In the genomic region with DNA sequence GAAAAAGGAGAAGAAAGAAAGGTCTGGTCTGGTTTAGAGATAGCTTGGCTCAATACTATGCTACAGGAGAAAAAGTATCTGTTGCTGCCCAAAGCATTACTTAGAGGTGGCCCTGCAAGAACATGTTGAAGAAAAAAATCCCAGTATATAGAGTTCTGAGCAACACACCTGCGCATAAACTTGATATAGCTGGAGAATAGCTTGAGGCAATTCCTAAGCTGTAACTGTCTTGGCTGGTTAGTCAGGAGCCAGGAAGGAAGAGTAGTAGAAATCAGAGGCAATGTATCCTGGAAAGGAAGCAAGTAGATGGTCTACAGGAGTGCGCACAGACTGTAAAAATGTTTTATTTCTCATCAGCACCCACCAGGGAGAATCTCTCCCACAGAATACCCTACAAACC, we compare ENCODE assay signal across 8 cellular contexts.
"Had no signal": no experiment of that assay in that cellular context is flagged by ENCODE, and none has a peak within 500 bp of the region (broad histone marks: within the 10 kb centered on the region; RNA-seq: fewer than 3 reads in every experiment).

No MANE protein-coding gene starts in this region.

- ATAC-seq: GM12878 had no signal

- DNase-seq: GDM1, GF-D8 had no signal

- FAIRE-seq: G401.6, GM12878, GM12891, GM12892, GM18507, GM19239 had no signal

- H3K4me3 ChIP-seq: GM12878 had no signal
